20 cellular contexts compared by ENCODE assay signal in genomic region chr1:93323185-93323820, GRCh38. TPM values are rescaled to one million over a fixed set of nuclear protein-coding genes. Genes with fewer than 3 reads are reported as not detected.
DNase-seq lines count a peak whose midpoint lies in the region; ATAC-seq and TF ChIP-seq lines count a peak whose summit lies in the region.
"Had no signal": no experiment of that assay in that cellular context is flagged by ENCODE, and none has a peak within 500 bp of the region (broad histone marks: within the 10 kb centered on the region; RNA-seq: fewer than 3 reads in every experiment).

No MANE protein-coding gene starts in this region.

- no peak overlapping the region for H3K27ac Mint-ChIP-seq in GM23338
- no peak overlapping the region for H3K27ac Mint-ChIP-seq in WTC11
- H3K27ac Mint-ChIP-seq: CD4-positive, alpha-beta memory T cell had no signal

- H3K9me3 Mint-ChIP-seq in GM23338 (peaks cover 17% of the 10 kb centered on the region; the same call in 2 of the 3 replicates), WTC11 (peaks cover 17% of the 10 kb centered on the region)
- H3K9me3 Mint-ChIP-seq: CD4-positive, alpha-beta memory T cell had no signal

- no peak overlapping the region for H3K27ac ChIP-seq in GM23338 (ENCODE audit: low read depth)
- peak overlapping the region; percentile 84 for H3K27ac ChIP-seq in suprapubic skin
- H3K27ac ChIP-seq in colonic mucosa = no peak overlapping the region
- H3K27ac ChIP-seq: BLaER1, SK-N-MC had no signal

- no peak overlapping the region for H3K4me2 ChIP-seq in GM23338
- H3K4me2 ChIP-seq: BLaER1 had no signal

- H3K4me3 Mint-ChIP-seq in GM23338 = no peak overlapping the region
- H3K4me3 Mint-ChIP-seq in WTC11 = no peak overlapping the region
- H3K4me3 Mint-ChIP-seq: CD4-positive, alpha-beta memory T cell had no signal

- H3K27me3 ChIP-seq in GM23338 (ENCODE audit: insufficient read depth) = no peaks in the 10 kb centered on the region
- no peaks in the 10 kb centered on the region for H3K27me3 ChIP-seq in mucosa of stomach (ENCODE audit: control insufficient read depth, insufficient read depth, low read length)
- no peaks in the 10 kb centered on the region for H3K27me3 ChIP-seq in suprapubic skin
- no peaks in the 10 kb centered on the region for H3K27me3 ChIP-seq in colonic mucosa
- H3K27me3 ChIP-seq: BLaER1 had no signal

- POLR2A ChIA-PET in WTC11 (lab: Charles Lee) = no interaction called here

- intact Hi-C loops in colonic mucosa (cut with DNase I) = no loop called here

- CTCF ChIA-PET in WTC11 (lab: Charles Lee) = interaction anchor here (2.0 kb wide), 1 partner anchor 19 kb away, joined by 5 read pairs; no protein-coding TSS in a partner anchor

- H3K4me1 Mint-ChIP-seq in GM23338 (peaks cover 4% of the 10 kb centered on the region; the same call in 2 of the 3 replicates), WTC11 (peaks cover 4% of the 10 kb centered on the region; the same call in 1 of the 2 replicates)

- ATAC-seq in GM23338 = peak; percentile 77
- ATAC-seq in WTC11 = peak; percentile 69
- no peak for ATAC-seq in HG03342 (IDR thresholded peaks at IDR 0.05; ENCODE audit: unreplicated experiment)
- no peak for ATAC-seq in GM21367 (IDR thresholded peaks at IDR 0.05; ENCODE audit: unreplicated experiment)

- no peak for DNase-seq in GM23338 (ENCODE audit: low spot score)
- no peak for DNase-seq in WTC11 (ENCODE audit: low spot score)
- DNase-seq in suprapubic skin (ENCODE audit: low spot score in 2 of 2) = no peak
- DNase-seq in colonic mucosa = no peak
- DNase-seq: CD4-positive, alpha-beta memory T cell; DMS53; EL; HCEC 1CT; NCI-H1105; NCI-H2081; NCI-H2171 treated with DMSO at 0.1 percent for 48 hours; NCI-H446 treated with DMSO at 0.1 percent for 48 hours; NCI-H69; NK-92 treated with Interleukin-12 subunit alpha and Interleukin-12 subunit beta, amount 100 ng/mL, for 24 hours; SHP77 had no signal

- no peak for TF ChIP-seq POLR2A in suprapubic skin (IDR thresholded peaks at IDR 0.05)

- H3K27me3 Mint-ChIP-seq in GM23338 (ENCODE audit: insufficient read depth, low read depth, poor library complexity) = no peaks in the 10 kb centered on the region
- H3K27me3 Mint-ChIP-seq in WTC11 (ENCODE audit: low read depth) = no peaks in the 10 kb centered on the region
- H3K27me3 Mint-ChIP-seq: CD4-positive, alpha-beta memory T cell had no signal

- 0 out of 2 replicates have a peak overlapping the region, but pooled peaks have one; percentile 29 for H2AFZ ChIP-seq in GM23338

- peaks cover 4% of the 10 kb centered on the region; the same call in 2 of the 3 replicates for H3K36me3 Mint-ChIP-seq in GM23338 (ENCODE audit: low read depth)
- H3K36me3 Mint-ChIP-seq in WTC11 = peaks cover 15% of the 10 kb centered on the region

- H3K79me2 ChIP-seq in GM23338 (replicated peaks; ENCODE audit: insufficient read depth) = no peaks in the 10 kb centered on the region

- 0 out of 2 replicates have a peak, but pooled peaks cover 2% of the 10 kb centered on the region for H3K4me1 ChIP-seq in GM23338 (ENCODE audit: insufficient read depth)
- peaks cover 46% of the 10 kb centered on the region for H3K4me1 ChIP-seq in mucosa of stomach (ENCODE audit: control insufficient read depth, insufficient read depth, low read length)
- peaks cover 18% of the 10 kb centered on the region for H3K4me1 ChIP-seq in suprapubic skin
- H3K4me1 ChIP-seq in colonic mucosa = no peaks in the 10 kb centered on the region
- H3K4me1 ChIP-seq: BLaER1 had no signal

- H3K36me3 ChIP-seq in GM23338 (ENCODE audit: insufficient read depth) (peaks cover 3% of the 10 kb centered on the region; the same call in 1 of the 2 replicates), mucosa of stomach (ENCODE audit: control insufficient read depth, insufficient read depth, low read length) (no peaks in the 10 kb centered on the region), suprapubic skin (no peaks in the 10 kb centered on the region), colonic mucosa (no peaks in the 10 kb centered on the region)
- H3K36me3 ChIP-seq: BLaER1 had no signal

- H3K9ac ChIP-seq in mucosa of stomach (ENCODE audit: low read length) (no peak overlapping the region), colonic mucosa (ENCODE audit: low read depth in 2 of 2, low read length in 2 of 2) (no peak overlapping the region)
- H3K9ac ChIP-seq: BLaER1 had no signal

- H4K20me1 ChIP-seq in GM23338 (replicated peaks; ENCODE audit: insufficient read depth) = no peaks in the 10 kb centered on the region
- H4K20me1 ChIP-seq: BLaER1 had no signal

- H3K4me3 ChIP-seq in GM23338 (no peak overlapping the region), mucosa of stomach (ENCODE audit: low read length) (peak overlapping the region; percentile 2), suprapubic skin (no peak overlapping the region), colonic mucosa (no peak overlapping the region)
- H3K4me3 ChIP-seq: BLaER1, SK-N-MC had no signal

- TF ChIP-seq CTCF in GM23338 (conservative IDR thresholded peaks at IDR 0.05; ENCODE audit: low read depth in 2 of 2) = no peak
- no peak for TF ChIP-seq CTCF in WTC11 (IDR thresholded peaks at IDR 0.05)
- no peak for TF ChIP-seq CTCF in suprapubic skin (IDR thresholded peaks at IDR 0.05)
- TF ChIP-seq CTCF in colonic mucosa (IDR thresholded peaks at IDR 0.05) = no peak

- no peaks in the 10 kb centered on the region; the same call in 1 of the 2 replicates for H3K9me2 ChIP-seq in GM23338 (ENCODE audit: insufficient read depth)

- TF ChIP-seq EP300 in suprapubic skin (IDR thresholded peaks at IDR 0.05) = no peak

- H3F3A ChIP-seq in GM23338 (replicated peaks; ENCODE audit: low read depth) = no peaks in the 10 kb centered on the region

- H3K9me3 ChIP-seq in mucosa of stomach (ENCODE audit: control insufficient read depth, low read length) (no peaks in the 10 kb centered on the region), suprapubic skin (no peaks in the 10 kb centered on the region), colonic mucosa (no peaks in the 10 kb centered on the region)
- H3K9me3 ChIP-seq: BLaER1 had no signal

- 44% methylated on average over 3 of the region's 3 CpGs for WGBS in suprapubic skin

TF ChIP-seq in GM23338, 12 proteins besides CTCF, POLR2A, EP300 and RAD21 (continues in another document):
- no peak for TF ChIP-seq POLR2AphosphoS5 (IDR thresholded peaks at IDR 0.05; ENCODE audit: low read depth)

TF ChIP-seq in WTC11, 78 proteins besides CTCF, POLR2A, EP300 and RAD21 (continues in another document):
- TF ChIP-seq USF2 (CRISPR knock-in tag; IDR thresholded peaks at IDR 0.05) (no peak), MAX (CRISPR knock-in tag; IDR thresholded peaks at IDR 0.05) (no peak), ZNF232 (CRISPR knock-in tag; IDR thresholded peaks at IDR 0.05) (no peak), TCF7 (CRISPR knock-in tag; IDR thresholded peaks at IDR 0.05; ENCODE audit: low read depth) (no peak), ZNF425 (CRISPR knock-in tag; conservative IDR thresholded peaks at IDR 0.05) (no peak), ZNF416 (CRISPR knock-in tag; IDR thresholded peaks at IDR 0.05) (no peak), RORB (CRISPR knock-in tag; IDR thresholded peaks at IDR 0.05) (no peak), ZNF263 (CRISPR knock-in tag; IDR thresholded peaks at IDR 0.05; ENCODE audit: low read depth) (no peak)

RNA-seq across cellular contexts. Expression of gene DR1, which starts 22.4 kb away (rescaled TPM):
- total RNA-seq in GM23338 (2014; rRNA removed; shearing (Covaris generic)) = 59.6 and 61.2 TPM in 2 replicates
- 20.5 and 20.9 TPM in 2 replicates for polyA plus RNA-seq in GM23338 (2016; fragmentation: Nextera tagmentation; extraction: Ambion mirVana)
- total RNA-seq in WTC11 (2021) (57.1 to 62.8 TPM (median 59.7 TPM) in 3 replicates), suprapubic skin (10 to 100 TPM; 47.8 to 60.2 (median 55.5) TPM), colonic mucosa (10 to 100 TPM; 48.7 to 64.6 TPM)

Comparison
In these comparisons a context has a peak if more than half of its experiments do, and no peak if none do; other contexts are left out.
1. ATAC-seq: peak in GM23338 (single experiment) and WTC11 (single experiment); none in HG03342 (single experiment) and GM21367 (single experiment).